27 cellular contexts compared by ENCODE assay signal in the genomic region with DNA sequence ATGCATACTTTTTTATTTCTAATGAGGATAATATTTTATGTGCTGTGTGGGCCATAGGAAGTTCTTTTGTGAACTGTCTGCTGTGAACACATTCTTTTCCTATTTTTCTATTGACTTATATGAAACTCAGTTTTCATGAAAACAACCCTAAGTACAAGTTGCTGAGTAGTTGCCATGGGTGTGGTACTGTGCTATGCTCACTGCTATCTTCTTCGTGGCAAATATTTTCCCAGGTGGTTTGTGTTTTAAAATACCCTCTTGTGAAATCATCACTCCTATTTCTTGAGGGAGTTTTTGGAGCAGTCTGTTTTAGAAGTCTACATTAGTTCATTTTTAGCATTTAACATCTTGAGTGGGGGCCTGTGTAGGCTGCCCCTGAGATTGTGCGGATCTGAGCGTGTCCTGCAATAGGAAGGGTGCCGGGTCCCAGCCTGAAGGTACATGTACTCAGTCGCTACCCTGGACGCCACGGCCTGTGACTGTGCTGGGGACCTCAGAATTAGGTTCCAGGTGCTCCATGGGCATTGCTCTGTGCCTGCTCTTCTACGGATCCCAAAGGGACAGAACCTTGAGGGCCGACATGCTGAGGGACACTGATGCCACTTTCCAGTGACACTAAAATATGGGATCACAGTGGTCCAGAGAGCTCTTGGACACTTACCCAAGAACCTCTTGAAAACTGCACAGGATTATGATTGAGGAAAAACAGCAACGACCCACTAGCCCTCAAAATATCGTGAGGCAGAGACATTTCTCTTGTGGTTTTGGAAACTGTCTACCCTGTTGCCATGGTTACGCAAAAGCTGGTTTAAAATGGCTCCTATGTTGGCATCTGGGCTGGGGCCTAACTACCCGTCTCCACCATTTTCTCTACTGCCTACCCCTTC.
"Had no signal": no experiment of that assay in that cellular context is flagged by ENCODE, and none has a peak within 500 bp of the region (broad histone marks: within the 10 kb centered on the region; RNA-seq: fewer than 3 reads in every experiment).

No MANE protein-coding gene starts in this region.

- H3K9me3 Mint-ChIP-seq: activated naive CD4-positive, alpha-beta T cell treated with anti-CD3 and anti-CD28 coated beads, Interleukin-2, amount 50 U/mL, for 24 hours; activated naive CD8-positive, alpha-beta T cell treated with anti-CD3 and anti-CD28 coated beads, Interleukin-2, amount 50 U/mL, for 24 hours; activated T-helper 2 cell treated with anti-CD3 and anti-CD28 coated beads, Interferon-gamma antibody, Interleukin-2, Interleukin-4, amounts not matched to agents 10 μg/mL and 5 μg/mL and 100 μg/mL, durations not matched to agents 14 hours and 24 hours and 36 hours; effector memory CD8-positive, alpha-beta T cell; nephron; stimulated activated naive B cell treated with anti-CD40 and anti-IgM and Interleukin-4, amounts not matched to agents 10 μg/mL and 1 μg/mL and 100 μg/mL, for 72 hours; WTC11 had no signal

- H3K4me2 ChIP-seq: hepatocyte had no signal

- H3K36me3 Mint-ChIP-seq: activated CD8-positive, alpha-beta memory T cell treated with anti-CD3 and anti-CD28 coated beads, Interleukin-2, amount 10 ng/mL, durations not matched to agents 7 days and 5 days; activated naive CD4-positive, alpha-beta T cell treated with anti-CD3 and anti-CD28 coated beads, Interleukin-2, amount 50 U/mL, for 24 hours; stimulated activated naive B cell treated with anti-CD40 and anti-IgM and Interleukin-4, amounts not matched to agents 10 μg/mL and 1 μg/mL and 100 μg/mL, for 72 hours; WTC11 had no signal

- H2AFZ ChIP-seq: hepatocyte, parathyroid adenoma had no signal

- H3K27me3 ChIP-seq: gastroesophageal sphincter, hepatocyte, suprapubic skin, tibial nerve had no signal

- H3K4me1 Mint-ChIP-seq: activated CD8-positive, alpha-beta memory T cell treated with anti-CD3 and anti-CD28 coated beads, Interleukin-2, amount 10 ng/mL, durations not matched to agents 7 days and 5 days; activated naive CD4-positive, alpha-beta T cell treated with anti-CD3 and anti-CD28 coated beads, Interleukin-2, amount 50 U/mL, for 24 hours; activated naive CD8-positive, alpha-beta T cell treated with anti-CD3 and anti-CD28 coated beads, Interleukin-2, amount 50 U/mL, for 24 hours; nephron; stimulated activated naive B cell treated with anti-CD40 and anti-IgM and Interleukin-4, amounts not matched to agents 10 μg/mL and 1 μg/mL and 100 μg/mL, for 72 hours had no signal

- H3K4me3 ChIP-seq: coronary artery, gastroesophageal sphincter, hepatocyte, left ventricle myocardium inferior, lung, mucosa of descending colon, psoas muscle, suprapubic skin, tibial nerve had no signal

- DNase-seq: activated CD4-positive, alpha-beta T cell treated with anti-CD3 and anti-CD28 coated beads for 1 hour; activated CD8-positive, alpha-beta memory T cell treated with anti-CD3 and anti-CD28 coated beads, Interleukin-2, amount 10 ng/mL, durations not matched to agents 7 days and 5 days; activated CD8-positive, alpha-beta T cell treated with anti-CD3 and anti-CD28 coated beads, Interleukin-2, amount 10 ng/mL, durations not matched to agents 7 days and 5 days; activated naive CD8-positive, alpha-beta T cell treated with anti-CD3 and anti-CD28 coated beads, Interleukin-2, amount 50 U/mL, for 24 hours; activated T-cell treated with anti-CD3 and anti-CD28 coated beads, Interleukin-2, amount 50 U/mL, for 48 hours; amygdala; effector memory CD8-positive, alpha-beta T cell; erythroblast; islet precursor cell; left ventricle myocardium inferior; mucosa of descending colon; psoas muscle; stimulated activated CD4-positive, alpha-beta T cell treated with anti-CD3 and anti-CD28 coated beads, Interleukin-15, amount 100 ng/mL, for 24 hours; stimulated activated CD4-positive, alpha-beta T cell treated with anti-CD3 and anti-CD28 coated beads, Interleukin-2, amount 100 ng/mL, for 24 hours; stimulated activated naive B cell treated with anti-CD40 and anti-IgM and Interleukin-4, amounts not matched to agents 10 μg/mL and 1 μg/mL and 100 μg/mL, for 72 hours; T-helper 2 cell had no signal

- H3K4me3 Mint-ChIP-seq: activated CD8-positive, alpha-beta memory T cell treated with anti-CD3 and anti-CD28 coated beads, Interleukin-2, amount 10 ng/mL, durations not matched to agents 7 days and 5 days; activated CD8-positive, alpha-beta T cell treated with anti-CD3 and anti-CD28 coated beads, Interleukin-2, amount 10 ng/mL, durations not matched to agents 7 days and 5 days; activated naive CD4-positive, alpha-beta T cell treated with anti-CD3 and anti-CD28 coated beads, Interleukin-2, amount 50 U/mL, for 24 hours; activated naive CD8-positive, alpha-beta T cell treated with anti-CD3 and anti-CD28 coated beads, Interleukin-2, amount 50 U/mL, for 24 hours; effector memory CD8-positive, alpha-beta T cell; nephron; stimulated activated naive B cell treated with anti-CD40 and anti-IgM and Interleukin-4, amounts not matched to agents 10 μg/mL and 1 μg/mL and 100 μg/mL, for 72 hours; WTC11 had no signal

- H3K27me3 Mint-ChIP-seq: activated CD8-positive, alpha-beta memory T cell treated with anti-CD3 and anti-CD28 coated beads, Interleukin-2, amount 10 ng/mL, durations not matched to agents 7 days and 5 days had no signal

- H3K9me3 ChIP-seq: gastroesophageal sphincter, left ventricle myocardium inferior, mucosa of descending colon, psoas muscle, suprapubic skin, tibial nerve had no signal

- H3K9ac ChIP-seq: parathyroid adenoma had no signal

- H3K36me3 ChIP-seq: gastroesophageal sphincter, left ventricle myocardium inferior, suprapubic skin, tibial nerve had no signal

- H3K27ac Mint-ChIP-seq: activated CD8-positive, alpha-beta memory T cell treated with anti-CD3 and anti-CD28 coated beads, Interleukin-2, amount 10 ng/mL, durations not matched to agents 7 days and 5 days; activated CD8-positive, alpha-beta T cell treated with anti-CD3 and anti-CD28 coated beads, Interleukin-2, amount 10 ng/mL, durations not matched to agents 7 days and 5 days; activated naive CD4-positive, alpha-beta T cell treated with anti-CD3 and anti-CD28 coated beads, Interleukin-2, amount 50 U/mL, for 24 hours; activated naive CD8-positive, alpha-beta T cell treated with anti-CD3 and anti-CD28 coated beads, Interleukin-2, amount 50 U/mL, for 24 hours; activated T-helper 2 cell treated with anti-CD3 and anti-CD28 coated beads, Interferon-gamma antibody, Interleukin-2, Interleukin-4, amounts not matched to agents 10 μg/mL and 5 μg/mL and 100 μg/mL, durations not matched to agents 14 hours and 24 hours and 36 hours; effector memory CD8-positive, alpha-beta T cell; nephron; stimulated activated naive B cell treated with anti-CD40 and anti-IgM and Interleukin-4, amounts not matched to agents 10 μg/mL and 1 μg/mL and 100 μg/mL, for 72 hours; WTC11 had no signal

- H3K27ac ChIP-seq: coronary artery, gastroesophageal sphincter, hepatocyte, left ventricle myocardium inferior, parathyroid adenoma, psoas muscle, suprapubic skin, tibial nerve had no signal

- H3K4me1 ChIP-seq: gastroesophageal sphincter, left ventricle myocardium inferior, parathyroid adenoma, psoas muscle, suprapubic skin, tibial nerve had no signal
